1 cellular context compared by ENCODE assay signal in genomic region chr10:75972494-75973276, GRCh38.
TF ChIP-seq lines count a peak whose summit lies in the region.

No MANE protein-coding gene starts in this region.

TF ChIP-seq in HepG2, 621 proteins besides CTCF, POLR2A, EP300 and RAD21 (continued from another document):
- TF ChIP-seq ATF2 (CRISPR knock-in tag; IDR thresholded peaks at IDR 0.05), result no peak
- TF ChIP-seq ZNF513 (CRISPR knock-in tag; conservative IDR thresholded peaks at IDR 0.05), result no peak
- TF ChIP-seq ZNF138 (CRISPR knock-in tag; IDR thresholded peaks at IDR 0.05; ENCODE audit: low read depth), result no peak
- TF ChIP-seq CHCHD3 (CRISPR knock-in tag; IDR thresholded peaks at IDR 0.05), result no peak
- no peak for TF ChIP-seq ZNF276 (CRISPR knock-in tag; IDR thresholded peaks at IDR 0.05; ENCODE audit: low read depth)
- TF ChIP-seq CSRNP1 (CRISPR knock-in tag; IDR thresholded peaks at IDR 0.05), result no peak
TF ChIP-seq in HepG2: peak in this region for 0.
